1 cellular context compared by ENCODE assay signal in genomic region chr13:67520886-67521285, GRCh38.
TF ChIP-seq lines count a peak whose summit lies in the region.

No MANE protein-coding gene starts in this region.

TF ChIP-seq in WTC11, 78 proteins besides CTCF, POLR2A, EP300 and RAD21 (continued from another document):
- TF ChIP-seq, protein P1, sequence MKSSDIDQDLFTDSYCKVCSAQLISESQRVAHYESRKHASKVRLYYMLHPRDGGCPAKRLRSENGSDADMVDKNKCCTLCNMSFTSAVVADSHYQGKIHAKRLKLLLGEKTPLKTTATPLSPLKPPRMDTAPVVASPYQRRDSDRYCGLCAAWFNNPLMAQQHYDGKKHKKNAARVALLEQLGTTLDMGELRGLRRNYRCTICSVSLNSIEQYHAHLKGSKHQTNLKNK (CRISPR knock-in tag; IDR thresholded peaks at IDR 0.05): no peak
- TF ChIP-seq, protein P2, sequence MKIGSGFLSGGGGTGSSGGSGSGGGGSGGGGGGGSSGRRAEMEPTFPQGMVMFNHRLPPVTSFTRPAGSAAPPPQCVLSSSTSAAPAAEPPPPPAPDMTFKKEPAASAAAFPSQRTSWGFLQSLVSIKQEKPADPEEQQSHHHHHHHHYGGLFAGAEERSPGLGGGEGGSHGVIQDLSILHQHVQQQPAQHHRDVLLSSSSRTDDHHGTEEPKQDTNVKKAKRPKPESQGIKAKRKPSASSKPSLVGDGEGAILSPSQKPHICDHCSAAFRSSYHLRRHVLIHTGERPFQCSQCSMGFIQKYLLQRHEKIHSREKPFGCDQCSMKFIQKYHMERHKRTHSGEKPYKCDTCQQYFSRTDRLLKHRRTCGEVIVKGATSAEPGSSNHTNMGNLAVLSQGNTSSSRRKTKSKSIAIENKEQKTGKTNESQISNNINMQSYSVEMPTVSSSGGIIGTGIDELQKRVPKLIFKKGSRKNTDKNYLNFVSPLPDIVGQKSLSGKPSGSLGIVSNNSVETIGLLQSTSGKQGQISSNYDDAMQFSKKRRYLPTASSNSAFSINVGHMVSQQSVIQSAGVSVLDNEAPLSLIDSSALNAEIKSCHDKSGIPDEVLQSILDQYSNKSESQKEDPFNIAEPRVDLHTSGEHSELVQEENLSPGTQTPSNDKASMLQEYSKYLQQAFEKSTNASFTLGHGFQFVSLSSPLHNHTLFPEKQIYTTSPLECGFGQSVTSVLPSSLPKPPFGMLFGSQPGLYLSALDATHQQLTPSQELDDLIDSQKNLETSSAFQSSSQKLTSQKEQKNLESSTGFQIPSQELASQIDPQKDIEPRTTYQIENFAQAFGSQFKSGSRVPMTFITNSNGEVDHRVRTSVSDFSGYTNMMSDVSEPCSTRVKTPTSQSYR (CRISPR knock-in tag; IDR thresholded peaks at IDR 0.05): no peak
- TF ChIP-seq, protein P3, sequence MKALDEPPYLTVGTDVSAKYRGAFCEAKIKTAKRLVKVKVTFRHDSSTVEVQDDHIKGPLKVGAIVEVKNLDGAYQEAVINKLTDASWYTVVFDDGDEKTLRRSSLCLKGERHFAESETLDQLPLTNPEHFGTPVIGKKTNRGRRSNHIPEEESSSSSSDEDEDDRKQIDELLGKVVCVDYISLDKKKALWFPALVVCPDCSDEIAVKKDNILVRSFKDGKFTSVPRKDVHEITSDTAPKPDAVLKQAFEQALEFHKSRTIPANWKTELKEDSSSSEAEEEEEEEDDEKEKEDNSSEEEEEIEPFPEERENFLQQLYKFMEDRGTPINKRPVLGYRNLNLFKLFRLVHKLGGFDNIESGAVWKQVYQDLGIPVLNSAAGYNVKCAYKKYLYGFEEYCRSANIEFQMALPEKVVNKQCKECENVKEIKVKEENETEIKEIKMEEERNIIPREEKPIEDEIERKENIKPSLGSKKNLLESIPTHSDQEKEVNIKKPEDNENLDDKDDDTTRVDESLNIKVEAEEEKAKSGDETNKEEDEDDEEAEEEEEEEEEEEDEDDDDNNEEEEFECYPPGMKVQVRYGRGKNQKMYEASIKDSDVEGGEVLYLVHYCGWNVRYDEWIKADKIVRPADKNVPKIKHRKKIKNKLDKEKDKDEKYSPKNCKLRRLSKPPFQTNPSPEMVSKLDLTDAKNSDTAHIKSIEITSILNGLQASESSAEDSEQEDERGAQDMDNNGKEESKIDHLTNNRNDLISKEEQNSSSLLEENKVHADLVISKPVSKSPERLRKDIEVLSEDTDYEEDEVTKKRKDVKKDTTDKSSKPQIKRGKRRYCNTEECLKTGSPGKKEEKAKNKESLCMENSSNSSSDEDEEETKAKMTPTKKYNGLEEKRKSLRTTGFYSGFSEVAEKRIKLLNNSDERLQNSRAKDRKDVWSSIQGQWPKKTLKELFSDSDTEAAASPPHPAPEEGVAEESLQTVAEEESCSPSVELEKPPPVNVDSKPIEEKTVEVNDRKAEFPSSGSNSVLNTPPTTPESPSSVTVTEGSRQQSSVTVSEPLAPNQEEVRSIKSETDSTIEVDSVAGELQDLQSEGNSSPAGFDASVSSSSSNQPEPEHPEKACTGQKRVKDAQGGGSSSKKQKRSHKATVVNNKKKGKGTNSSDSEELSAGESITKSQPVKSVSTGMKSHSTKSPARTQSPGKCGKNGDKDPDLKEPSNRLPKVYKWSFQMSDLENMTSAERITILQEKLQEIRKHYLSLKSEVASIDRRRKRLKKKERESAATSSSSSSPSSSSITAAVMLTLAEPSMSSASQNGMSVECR (CRISPR knock-in tag; IDR thresholded peaks at IDR 0.05; ENCODE audit: borderline replicate concordance): no peak
- no peak for TF ChIP-seq ZNF317 (CRISPR knock-in tag; IDR thresholded peaks at IDR 0.05; ENCODE audit: borderline replicate concordance, low read depth)
- TF ChIP-seq, protein P4, sequence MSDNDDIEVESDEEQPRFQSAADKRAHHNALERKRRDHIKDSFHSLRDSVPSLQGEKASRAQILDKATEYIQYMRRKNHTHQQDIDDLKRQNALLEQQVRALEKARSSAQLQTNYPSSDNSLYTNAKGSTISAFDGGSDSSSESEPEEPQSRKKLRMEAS (CRISPR knock-in tag; IDR thresholded peaks at IDR 0.05): no peak
- no peak for TF ChIP-seq IRF2 (CRISPR knock-in tag; IDR thresholded peaks at IDR 0.05; ENCODE audit: borderline replicate concordance, low read depth)
- no peak for TF ChIP-seq ETV6 (CRISPR knock-in tag; IDR thresholded peaks at IDR 0.05)
- TF ChIP-seq SMAD4 (CRISPR knock-in tag; IDR thresholded peaks at IDR 0.05): no peak
- TF ChIP-seq NR3C1 (CRISPR knock-in tag; conservative IDR thresholded peaks at IDR 0.05; ENCODE audit: low read depth): no peak
- TF ChIP-seq ZNF416 (CRISPR knock-in tag; IDR thresholded peaks at IDR 0.05): no peak
TF ChIP-seq in WTC11: peak in this region for 0.
